In genomic region chr12:1588574-1588944, GRCh38 we compare ENCODE assay signal across 1 cellular context.
TF ChIP-seq lines count a peak whose summit lies in the region.

No MANE protein-coding gene starts in this region.

TF ChIP-seq in HepG2, 621 proteins besides CTCF, POLR2A, EP300 and RAD21:
- TF ChIP-seq NFATC3 (CRISPR knock-in tag; IDR thresholded peaks at IDR 0.05) (no peak), DDIT3 (CRISPR knock-in tag; IDR thresholded peaks at IDR 0.05) (no peak), SRF (IDR thresholded peaks at IDR 0.05; ENCODE audit: low read depth, low read length) (no peak), ZNF562 (CRISPR knock-in tag; IDR thresholded peaks at IDR 0.05; ENCODE audit: borderline replicate concordance) (no peak), ZNF782 (CRISPR knock-in tag; IDR thresholded peaks at IDR 0.05; ENCODE audit: borderline replicate concordance) (no peak), ZSCAN29 (CRISPR knock-in tag; conservative IDR thresholded peaks at IDR 0.05) (no peak), XRCC5 (optimal IDR thresholded peaks at IDR 0.05; ENCODE audit: low read length) (no peak), MAX (IDR thresholded peaks at IDR 0.05) (no peak), SALL2 (CRISPR knock-in tag; IDR thresholded peaks at IDR 0.05) (no peak), HDAC6 (IDR thresholded peaks at IDR 0.05; ENCODE audit: low read depth, low read length) (no peak), MED13 (CRISPR knock-in tag; IDR thresholded peaks at IDR 0.05) (no peak), ZSCAN5A (CRISPR knock-in tag; IDR thresholded peaks at IDR 0.05; ENCODE audit: borderline replicate concordance) (no peak), ZMAT3 (CRISPR knock-in tag; conservative IDR thresholded peaks at IDR 0.05) (no peak), YY1 (IDR thresholded peaks at IDR 0.05; ENCODE audit: insufficient read depth, insufficient replicate concordance, low read depth, low read length) (no peak), SAFB2 (CRISPR knock-in tag; IDR thresholded peaks at IDR 0.05; ENCODE audit: borderline replicate concordance, low read depth) (no peak), ZNF331 (CRISPR knock-in tag; IDR thresholded peaks at IDR 0.05) (no peak), NONO (IDR thresholded peaks at IDR 0.05) (no peak), NONO (CRISPR knock-in tag; conservative IDR thresholded peaks at IDR 0.05) (no peak), AKAP8 (CRISPR knock-in tag; IDR thresholded peaks at IDR 0.05) (no peak)
TF ChIP-seq in HepG2: peak in this region for 0.
